21 cellular contexts compared by ENCODE assay signal in the genomic region with DNA sequence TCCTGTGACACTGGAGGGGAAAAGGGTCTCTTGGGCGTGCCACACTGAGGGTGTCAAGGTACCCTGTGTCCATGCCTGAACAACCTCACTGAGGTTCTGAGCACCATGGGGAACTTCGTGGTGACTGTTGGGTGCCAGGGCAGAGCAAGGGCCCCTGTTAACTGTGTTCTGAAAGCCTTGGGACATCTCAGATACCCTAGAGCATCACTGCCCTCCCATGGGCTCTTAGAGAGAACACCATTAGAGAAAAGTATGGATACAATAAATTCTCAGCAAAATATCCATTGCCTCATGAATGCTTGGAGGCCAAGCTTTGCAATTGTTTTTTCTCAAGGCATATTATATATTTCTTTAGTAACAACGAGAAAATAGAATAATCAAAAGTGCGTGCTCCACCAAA.
"Had no signal": no experiment of that assay in that cellular context is flagged by ENCODE, and none has a peak within 500 bp of the region (broad histone marks: within the 10 kb centered on the region; RNA-seq: fewer than 3 reads in every experiment).

No MANE protein-coding gene starts in this region.

- H3K4me1 ChIP-seq: breast epithelium, colonic mucosa, uterus had no signal

- H3K4me1 Mint-ChIP-seq: central memory CD8-positive, alpha-beta T cell had no signal

- H3K36me3 ChIP-seq: breast epithelium, colonic mucosa, uterus had no signal

- H3K27me3 Mint-ChIP-seq: activated naive CD8-positive, alpha-beta T cell treated with anti-CD3 and anti-CD28 coated beads, Interleukin-2, amount 10 ng/mL, durations not matched to agents 7 days and 5 days; central memory CD8-positive, alpha-beta T cell; naive thymus-derived CD8-positive, alpha-beta T cell; progenitor cell of endocrine pancreas had no signal

- H3K4me3 Mint-ChIP-seq: activated naive CD8-positive, alpha-beta T cell treated with anti-CD3 and anti-CD28 coated beads, Interleukin-2, amount 10 ng/mL, durations not matched to agents 7 days and 5 days; activated T-cell treated with anti-CD3 and anti-CD28 coated beads, Interleukin-2, amount 50 U/mL, for 4 hours; central memory CD8-positive, alpha-beta T cell; naive thymus-derived CD8-positive, alpha-beta T cell had no signal

- H3K9me3 Mint-ChIP-seq: activated T-cell treated with anti-CD3 and anti-CD28 coated beads, Interleukin-2, amount 50 U/mL, for 4 hours; activated T-helper 2 cell treated with anti-CD3 and anti-CD28 coated beads, Interferon-gamma antibody, Interleukin-2, Interleukin-4, amounts not matched to agents 10 μg/mL and 5 μg/mL and 100 μg/mL, durations not matched to agents 14 hours and 24 hours and 36 hours; central memory CD8-positive, alpha-beta T cell; naive thymus-derived CD8-positive, alpha-beta T cell had no signal

- H3K27ac ChIP-seq: breast epithelium, colonic mucosa, testis, uterus had no signal

- H3K4me3 ChIP-seq: breast epithelium, colonic mucosa, lung, testis, uterus had no signal

- H3K27ac Mint-ChIP-seq: activated naive CD8-positive, alpha-beta T cell treated with anti-CD3 and anti-CD28 coated beads, Interleukin-2, amount 10 ng/mL, durations not matched to agents 7 days and 5 days; activated T-helper 2 cell treated with anti-CD3 and anti-CD28 coated beads, Interferon-gamma antibody, Interleukin-2, Interleukin-4, amounts not matched to agents 10 μg/mL and 5 μg/mL and 100 μg/mL, durations not matched to agents 14 hours and 24 hours and 36 hours; naive thymus-derived CD8-positive, alpha-beta T cell; progenitor cell of endocrine pancreas had no signal

- H3K36me3 Mint-ChIP-seq: activated naive CD8-positive, alpha-beta T cell treated with anti-CD3 and anti-CD28 coated beads, Interleukin-2, amount 10 ng/mL, durations not matched to agents 7 days and 5 days; naive thymus-derived CD8-positive, alpha-beta T cell had no signal

- H3K9me3 ChIP-seq: breast epithelium, colonic mucosa, testis, uterus had no signal

- ATAC-seq: activated T-cell treated with anti-CD3 and anti-CD28 coated beads, Interleukin-2, amount 50 U/mL, for 4 hours; left lobe of liver; naive thymus-derived CD8-positive, alpha-beta T cell had no signal

- DNase-seq: activated CD4-positive, alpha-beta T cell treated with anti-CD3 and anti-CD28 coated beads, Interleukin-2, amount 50 U/mL, for 48 hours; activated CD8-positive, alpha-beta memory T cell treated with anti-CD3 and anti-CD28 coated beads, Interleukin-2, amount 50 U/mL, for 48 hours; activated naive CD4-positive, alpha-beta T cell; activated naive CD8-positive, alpha-beta T cell treated with anti-CD3 and anti-CD28 coated beads, Interleukin-2, amount 10 ng/mL, durations not matched to agents 7 days and 5 days; activated T-cell treated with anti-CD3 and anti-CD28 coated beads, Interleukin-2, amount 50 U/mL, for 4 hours; amniotic stem cell; colonic mucosa; naive thymus-derived CD8-positive, alpha-beta T cell; stimulated activated CD4-positive, alpha-beta T cell treated with anti-CD3 and anti-CD28 coated beads, Interleukin-2, amount 100 ng/mL, for 48 hours; stimulated activated CD8-positive, alpha-beta memory T cell treated with anti-CD3 and anti-CD28 coated beads, Interleukin-4, amount 100 ng/mL, for 48 hours; stimulated activated naive CD4-positive, alpha-beta T cell; T-helper 9 cell; testis; trophoblast cell; uterus had no signal
